In the genomic region with DNA sequence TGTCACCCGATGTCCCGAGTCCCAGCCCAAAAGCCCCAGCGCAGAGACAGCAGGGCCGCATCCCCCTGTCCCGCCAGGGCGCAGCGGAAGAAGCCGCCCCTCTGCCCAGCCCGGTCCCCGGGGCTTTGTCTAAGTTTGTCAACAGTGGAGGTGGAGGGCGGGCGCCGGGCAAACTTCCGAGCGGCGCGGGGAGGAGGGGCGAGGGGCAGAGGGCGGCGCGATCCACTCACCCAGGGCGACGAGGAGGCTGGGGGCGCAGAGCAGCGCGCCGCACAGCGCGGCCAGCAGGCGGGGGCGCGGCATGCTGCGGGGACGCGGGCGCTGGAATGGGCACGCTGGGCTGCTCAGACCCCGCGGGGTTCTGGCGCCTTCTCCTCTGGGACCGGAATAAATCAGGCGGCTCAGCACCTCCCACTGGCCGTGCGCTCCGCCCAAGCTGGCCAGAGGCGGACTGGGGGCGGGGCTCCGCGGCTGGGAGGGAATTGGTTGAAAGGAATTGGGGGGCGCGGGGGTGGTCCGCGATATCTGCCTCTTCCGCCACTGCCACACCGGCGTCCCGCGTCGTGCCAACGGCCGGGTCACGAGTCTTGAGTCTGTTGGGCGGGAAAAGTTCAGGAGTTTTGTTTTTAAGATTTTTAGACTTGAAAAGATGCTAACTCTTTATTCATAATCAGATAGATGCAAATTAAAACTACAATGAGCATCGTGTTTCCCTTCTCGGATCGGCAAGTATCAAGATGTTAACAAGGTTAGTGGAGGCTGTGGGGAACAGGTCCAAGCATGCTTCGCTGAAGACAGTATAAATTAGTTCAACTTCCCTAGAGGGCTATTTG, we compare ENCODE assay signal across 8 cellular contexts. TPM values are rescaled to one million over a fixed set of nuclear protein-coding genes. Genes with fewer than 3 reads are reported as not detected.
DNase-seq lines count a peak whose midpoint lies in the region; ATAC-seq and TF ChIP-seq lines count a peak whose summit lies in the region.

A gene with protein sequence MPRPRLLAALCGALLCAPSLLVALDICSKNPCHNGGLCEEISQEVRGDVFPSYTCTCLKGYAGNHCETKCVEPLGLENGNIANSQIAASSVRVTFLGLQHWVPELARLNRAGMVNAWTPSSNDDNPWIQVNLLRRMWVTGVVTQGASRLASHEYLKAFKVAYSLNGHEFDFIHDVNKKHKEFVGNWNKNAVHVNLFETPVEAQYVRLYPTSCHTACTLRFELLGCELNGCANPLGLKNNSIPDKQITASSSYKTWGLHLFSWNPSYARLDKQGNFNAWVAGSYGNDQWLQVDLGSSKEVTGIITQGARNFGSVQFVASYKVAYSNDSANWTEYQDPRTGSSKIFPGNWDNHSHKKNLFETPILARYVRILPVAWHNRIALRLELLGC (minus strand): TSS at position 363 of the 833 bp plus-strand sequence. CDS start 60 bp downstream, at position 303.

- H3K27me3 ChIP-seq in SU-DHL-6 (ENCODE audit: low read length) (no peaks in the 10 kb centered on the region), ovary (no peaks in the 10 kb centered on the region), thyroid gland (no peaks in the 10 kb centered on the region)

- H3K4me3 Mint-ChIP-seq in activated naive CD8-positive, alpha-beta T cell = peak within 1 kb of the TSS; percentile 90

- H3K9me3 ChIP-seq in SU-DHL-6 (ENCODE audit: insufficient read depth, low read length) (no peaks in the 10 kb centered on the region), ovary (no peaks in the 10 kb centered on the region), thyroid gland (no peaks in the 10 kb centered on the region)

- H3K27ac ChIP-seq in SU-DHL-6 (ENCODE audit: low read depth, low read length) = peak within 1 kb of the TSS; percentile 46
- H3K27ac ChIP-seq in ovary = peak within 1 kb of the TSS; percentile 77 to 80
- peak within 1 kb of the TSS; percentile 30 to 77 (median 76) for H3K27ac ChIP-seq in thyroid gland

- ATAC-seq in GM19455 (IDR thresholded peaks at IDR 0.05; ENCODE audit: unreplicated experiment) = peak; percentile 80
- peak; percentile 72 for ATAC-seq in HG03571 (IDR thresholded peaks at IDR 0.05; ENCODE audit: unreplicated experiment)

- peak within 1 kb of the TSS; percentile 85 for H3K27ac Mint-ChIP-seq in activated naive CD8-positive, alpha-beta T cell

- H2AFZ ChIP-seq in SU-DHL-6 (ENCODE audit: low read depth, low read length, severe bottlenecking) = peak within 1 kb of the TSS; percentile 96

- H3K36me3 Mint-ChIP-seq in activated naive CD8-positive, alpha-beta T cell = no peaks in the 10 kb centered on the region

- peaks cover 30% of the 10 kb centered on the region for H3K4me1 Mint-ChIP-seq in activated naive CD8-positive, alpha-beta T cell (ENCODE audit: low read depth)

- H3K4me1 ChIP-seq in ovary (ENCODE audit: insufficient read depth) = peaks cover 11% of the 10 kb centered on the region
- peaks cover 0 to 24% of the 10 kb centered on the region in 2 donors for H3K4me1 ChIP-seq in thyroid gland

- TF ChIP-seq CTCF in SU-DHL-6 (IDR thresholded peaks at IDR 0.05; ENCODE audit: insufficient read depth, low read length, poor library complexity, severe bottlenecking) (no peak), ovary (IDR thresholded peaks at IDR 0.05) (peak in 1 of 3 donors; percentile 23), thyroid gland (IDR thresholded peaks at IDR 0.05) (peak in 1 of 6 experiments; percentile 6)

- no peaks in the 10 kb centered on the region for H3F3A ChIP-seq in SU-DHL-6 (ENCODE audit: insufficient read depth)

- H3K9me3 Mint-ChIP-seq in activated naive CD8-positive, alpha-beta T cell (ENCODE audit: low read depth) = no peaks in the 10 kb centered on the region

- 0 to 1% (median 1%) methylated on average over 34 to 67 of the region's 67 CpGs for WGBS in ovary, 3 donors
- WGBS in thyroid gland, 2 donors = 2% methylated on average over 22 to 44 of the region's 67 CpGs

- intact Hi-C loops in head of caudate nucleus (cut with DNase I) = no loop called here
- intact Hi-C loops in ovary (cut with DNase I) = no loop called here
- intact Hi-C loops in thyroid gland (cut with DNase I) = no loop called here

- no peaks in the 10 kb centered on the region for H3K9me2 ChIP-seq in SU-DHL-6 (replicated peaks; ENCODE audit: insufficient read depth, low read length)

- no peak for TF ChIP-seq EP300 in ovary (IDR thresholded peaks at IDR 0.05)

- no peaks in the 10 kb centered on the region for H3K27me3 Mint-ChIP-seq in activated naive CD8-positive, alpha-beta T cell

- peak within 1 kb of the TSS; percentile 64 for H3K4me3 ChIP-seq in SU-DHL-6 (ENCODE audit: insufficient read depth, low read length, poor library complexity, severe bottlenecking)
- H3K4me3 ChIP-seq in ovary = peak within 1 kb of the TSS; percentile 58
- H3K4me3 ChIP-seq in thyroid gland (replicated peaks in 1 of 3) = peak within 1 kb of the TSS; percentile 47 to 68 (median 67)

- no peaks in the 10 kb centered on the region for H4K20me1 ChIP-seq in SU-DHL-6 (ENCODE audit: low read depth, low read length)

- H3K4me2 ChIP-seq in SU-DHL-6 (ENCODE audit: low read depth, low read length, poor library complexity, severe bottlenecking) = peak within 1 kb of the TSS; percentile 92

- DNase-seq in CD1c-positive myeloid dendritic cell (ENCODE audit: extremely low spot score) (peak; percentile 55), head of caudate nucleus (peak in 41 of 42 donors; percentile 34 to 90 (median 72)), ovary (peak; percentile 80 to 85 (median 81)), thyroid gland (peak; percentile 66 to 67)

- H3K36me3 ChIP-seq in SU-DHL-6 (ENCODE audit: low read length) (no peaks in the 10 kb centered on the region), ovary (no peaks in the 10 kb centered on the region), thyroid gland (no peaks in the 10 kb centered on the region)

- TF ChIP-seq POLR2A in ovary (IDR thresholded peaks at IDR 0.05) (peak; percentile 77), thyroid gland (IDR thresholded peaks at IDR 0.05) (peak in 1 of 2 donors; percentile 66)

- no peaks in the 10 kb centered on the region for H3K79me2 ChIP-seq in SU-DHL-6 (ENCODE audit: insufficient read depth, low read length)

- H3K9ac ChIP-seq in SU-DHL-6 (ENCODE audit: low read length) = peak within 1 kb of the TSS; percentile 66

RNA-seq across cellular contexts. Expression of the gene that starts here (rescaled TPM):
- 100 to 1,000 TPM; 196 to 383 (median 231) TPM for total RNA-seq in ovary
- 100 to 1,000 TPM; 193 to 205 TPM for polyA plus RNA-seq in ovary
- total RNA-seq in thyroid gland = 100 to 1,000 TPM in 2 of 4 donors, 10 to 100 TPM in 2; 94.8 to 161 (median 101) TPM

Comparison
In these comparisons a context has a peak if more than half of its experiments do, and no peak if none do; other contexts are left out.
1. Peak in every context shown above with its lines: DNase-seq, ATAC-seq, H3K4me3 ChIP-seq and H3K27ac ChIP-seq.